26 cellular contexts compared by ENCODE assay signal in genomic region chr4:108696160-108696559, GRCh38. TPM values are rescaled to one million over a fixed set of nuclear protein-coding genes. Genes with fewer than 3 reads are reported as not detected.
A peak's percentile ranks its signal among the peaks of the same experiment; 100 is the strongest.
DNase-seq lines count a peak whose midpoint lies in the region; ATAC-seq, FAIRE-seq and TF ChIP-seq lines count a peak whose summit lies in the region.
"Had no signal": no experiment of that assay in that cellular context is flagged by ENCODE, and none has a peak within 500 bp of the region (broad histone marks: within the 10 kb centered on the region; RNA-seq: fewer than 3 reads in every experiment).

No MANE protein-coding gene starts in this region.

- no peaks in the 10 kb centered on the region for H3K36me3 Mint-ChIP-seq in GM23338 (ENCODE audit: low read depth)
- no peaks in the 10 kb centered on the region for H3K36me3 Mint-ChIP-seq in neural progenitor cell
- H3K36me3 Mint-ChIP-seq: CD8-positive, alpha-beta T cell had no signal

- no peaks in the 10 kb centered on the region for H3K9me1 ChIP-seq in K562 (ENCODE audit: control insufficient read depth, insufficient read depth, low read length)

- no peak overlapping the region for H3K9ac ChIP-seq in Karpas-422 (ENCODE audit: low read length)
- no peak overlapping the region for H3K9ac ChIP-seq in K562 (ENCODE audit: insufficient read depth in 1 of 2, low read depth in 2 of 2, low read length in 2 of 2)
- H3K9ac ChIP-seq in neural progenitor cell: no peak overlapping the region
- H3K9ac ChIP-seq: BLaER1 treated with 17β-estradiol and CSF1 and Interleukin-3, amounts not matched to agents 10 nM and 100 nM had no signal

- H3F3A ChIP-seq in GM23338 (replicated peaks; ENCODE audit: low read depth): no peaks in the 10 kb centered on the region
- H3F3A ChIP-seq in neural progenitor cell (ENCODE audit: low read depth): no peaks in the 10 kb centered on the region

- no peaks in the 10 kb centered on the region for H3K27me3 Mint-ChIP-seq in GM23338 (ENCODE audit: insufficient read depth, low read depth, poor library complexity)
- H3K27me3 Mint-ChIP-seq in neural progenitor cell (ENCODE audit: insufficient read depth, low read depth): no peaks in the 10 kb centered on the region
- H3K27me3 Mint-ChIP-seq: B cell; CD4-positive, alpha-beta T cell had no signal

- peak overlapping the region; percentile 61 for H2AFZ ChIP-seq in GM23338
- H2AFZ ChIP-seq in Karpas-422 (ENCODE audit: low read length): no peak overlapping the region
- peak overlapping the region; percentile 50; the same call in 1 of the 2 replicates for H2AFZ ChIP-seq in K562 (ENCODE audit: low read depth, low read length)
- peak overlapping the region; percentile 3 for H2AFZ ChIP-seq in neural progenitor cell (replicated peaks)

- 31% methylated on average over 3 of the region's 3 CpGs for WGBS in K562 (ENCODE audit: insufficient coverage, low coverage, missing lambda C conversion rate)

- no peak overlapping the region for H3K27ac ChIP-seq in GM23338 (ENCODE audit: low read depth)
- no peak overlapping the region for H3K27ac ChIP-seq in Karpas-422 (ENCODE audit: low read length)
- no peak overlapping the region; the same call in 2 of the 3 replicates for H3K27ac ChIP-seq in K562 (ENCODE audit: extremely low read depth, low read depth, low read length)
- no peak overlapping the region for H3K27ac ChIP-seq in neural progenitor cell
- no peak overlapping the region for H3K27ac ChIP-seq in lower lobe of right lung
- H3K27ac ChIP-seq: 22Rv1; A549; BLaER1 treated with 17β-estradiol and CSF1 and Interleukin-3, amounts not matched to agents 10 nM and 100 nM; C4-2B had no signal

- CTCF ChIA-PET in K562 (lab: Yijun Ruan, JAX; ENCODE audit: low intra/inter-chr PET ratio): no interaction called here

- H3K4me1 ChIP-seq in GM23338 (ENCODE audit: insufficient read depth): 0 out of 2 replicates have a peak, but pooled peaks cover 10% of the 10 kb centered on the region
- no peaks in the 10 kb centered on the region for H3K4me1 ChIP-seq in Karpas-422 (ENCODE audit: low read length)
- H3K4me1 ChIP-seq in K562 (replicated peaks in 1 of 2; ENCODE audit: control insufficient read depth in 2 of 2, insufficient read depth in 2 of 2, low read length in 2 of 2): peaks cover 0 to 20% of the 10 kb centered on the region in 2 experiments; a peak in 3 of 5 replicates
- H3K4me1 ChIP-seq in neural progenitor cell: no peaks in the 10 kb centered on the region
- H3K4me1 ChIP-seq in lower lobe of right lung: no peaks in the 10 kb centered on the region
- H3K4me1 ChIP-seq: A549 had no signal

- BruUV-seq in K562 (replicated peaks; lab: Mats Ljungman, UMichigan): no TSS peak

- H3K79me2 ChIP-seq in GM23338 (replicated peaks; ENCODE audit: insufficient read depth): no peaks in the 10 kb centered on the region
- H3K79me2 ChIP-seq in Karpas-422 (ENCODE audit: low read length): no peaks in the 10 kb centered on the region
- H3K79me2 ChIP-seq in K562 (ENCODE audit: control insufficient read depth, insufficient read depth, low read length): no peaks in the 10 kb centered on the region
- H3K79me2 ChIP-seq in neural progenitor cell (ENCODE audit: low read depth): no peaks in the 10 kb centered on the region

- no peak for TF ChIP-seq RAD21 in K562 (CRISPR knock-in tag; conservative IDR thresholded peaks at IDR 0.05 in 1 of 2, IDR thresholded peaks at IDR 0.05 in 1 of 2)

- H3K4me1 Mint-ChIP-seq in GM23338 (no peaks in the 10 kb centered on the region), neural progenitor cell (no peaks in the 10 kb centered on the region)
- H3K4me1 Mint-ChIP-seq: B cell had no signal

- TF ChIP-seq CTCF in GM23338 (conservative IDR thresholded peaks at IDR 0.05; ENCODE audit: low read depth in 2 of 2) (no peak), K562 (IDR thresholded peaks at IDR 0.05 in 2 of 3, conservative IDR thresholded peaks at IDR 0.05 in 1 of 3; ENCODE audit: insufficient read depth in 2 of 3, low read depth in 1 of 3, low read length in 3 of 3) (no peak), neural progenitor cell (IDR thresholded peaks at IDR 0.05) (no peak), lower lobe of right lung (IDR thresholded peaks at IDR 0.05) (no peak)

- H3K9me2 ChIP-seq in GM23338 (ENCODE audit: insufficient read depth) (0 out of 2 replicates have a peak, but pooled peaks cover 5% of the 10 kb centered on the region), Karpas-422 (replicated peaks; ENCODE audit: insufficient read depth, low read length) (no peaks in the 10 kb centered on the region)

- in situ Hi-C loops in K562 (cut with MboI): no loop called here

- no peak for FAIRE-seq in K562 (lab: Jason Lieb, UNC)
- FAIRE-seq: A549, GM12878, GM12892, GM18507 had no signal

- H4K20me1 ChIP-seq in GM23338 (replicated peaks; ENCODE audit: insufficient read depth) (no peaks in the 10 kb centered on the region), Karpas-422 (ENCODE audit: insufficient read depth, low read depth, low read length) (no peaks in the 10 kb centered on the region), K562 (replicated peaks; ENCODE audit: control insufficient read depth, insufficient read depth, low read length) (no peaks in the 10 kb centered on the region), neural progenitor cell (ENCODE audit: low read depth) (no peaks in the 10 kb centered on the region)
- H4K20me1 ChIP-seq: BLaER1 treated with 17β-estradiol and CSF1 and Interleukin-3, amounts not matched to agents 10 nM and 100 nM had no signal

- H3K27me3 ChIP-seq in GM23338 (ENCODE audit: insufficient read depth): no peaks in the 10 kb centered on the region
- H3K27me3 ChIP-seq in Karpas-422 (ENCODE audit: low read length): no peaks in the 10 kb centered on the region
- no peaks in the 10 kb centered on the region for H3K27me3 ChIP-seq in K562 (ENCODE audit: control insufficient read depth in 2 of 2, insufficient read depth in 2 of 2, low read length in 2 of 2)
- H3K27me3 ChIP-seq in neural progenitor cell: no peaks in the 10 kb centered on the region
- no peaks in the 10 kb centered on the region for H3K27me3 ChIP-seq in lower lobe of right lung (ENCODE audit: low read depth)
- H3K27me3 ChIP-seq: BLaER1 treated with 17β-estradiol and CSF1 and Interleukin-3, amounts not matched to agents 10 nM and 100 nM had no signal

- ATAC-seq in GM23338 (no peak), K562 (peak; percentile 50), HG02678 (IDR thresholded peaks at IDR 0.05; ENCODE audit: unreplicated experiment) (no peak), lower lobe of right lung (no peak)
- ATAC-seq: A549; CD8-positive, alpha-beta T cell; GM12878 had no signal

- H3K4me3 ChIP-seq in GM23338: no peak overlapping the region
- H3K4me3 ChIP-seq in Karpas-422 (ENCODE audit: low read length): no peak overlapping the region
- no peak overlapping the region for H3K4me3 ChIP-seq in K562
- H3K4me3 ChIP-seq in neural progenitor cell: no peak overlapping the region
- H3K4me3 ChIP-seq in lower lobe of right lung: no peak overlapping the region
- H3K4me3 ChIP-seq: A549; BLaER1 treated with 17β-estradiol and CSF1 and Interleukin-3, amounts not matched to agents 10 nM and 100 nM; GM12878 had no signal

- POLR2A ChIA-PET in K562 (lab: Yijun Ruan, JAX): interaction anchor here (0.9 kb wide), 1 partner anchor 10 kb away, joined by 3 read pairs; no protein-coding TSS in a partner anchor

- H3K9me3 Mint-ChIP-seq in GM23338: no peaks in the 10 kb centered on the region
- H3K9me3 Mint-ChIP-seq in neural progenitor cell: no peaks in the 10 kb centered on the region
- H3K9me3 Mint-ChIP-seq: CD4-positive, alpha-beta T cell; CD8-positive, alpha-beta T cell had no signal

- no peak overlapping the region for H3K27ac Mint-ChIP-seq in GM23338
- no peak overlapping the region for H3K27ac Mint-ChIP-seq in neural progenitor cell
- H3K27ac Mint-ChIP-seq: B cell; CD4-positive, alpha-beta T cell; CD8-positive, alpha-beta T cell had no signal

- intact Hi-C loops in K562 (cut with micrococcal nuclease): no loop called here
- intact Hi-C loops in lower lobe of right lung (cut with DNase I): no loop called here

- TF ChIP-seq POLR2A in K562 (conservative IDR thresholded peaks at IDR 0.05): no peak

- peak overlapping the region; percentile 13; the same call in 1 of the 2 replicates for H3K4me2 ChIP-seq in GM23338
- no peak overlapping the region for H3K4me2 ChIP-seq in Karpas-422 (ENCODE audit: low read depth, low read length, poor library complexity, severe bottlenecking)
- H3K4me2 ChIP-seq in K562 (ENCODE audit: insufficient read depth, low read length): peak overlapping the region; percentile 6; the same call in 1 of the 2 replicates
- no peak overlapping the region for H3K4me2 ChIP-seq in neural progenitor cell
- H3K4me2 ChIP-seq: A549; BLaER1 treated with 17β-estradiol and CSF1 and Interleukin-3, amounts not matched to agents 10 nM and 100 nM had no signal

- H3K36me3 ChIP-seq in GM23338 (ENCODE audit: insufficient read depth): no peaks in the 10 kb centered on the region
- no peaks in the 10 kb centered on the region for H3K36me3 ChIP-seq in Karpas-422 (ENCODE audit: insufficient read depth, low read length)
- H3K36me3 ChIP-seq in K562 (ENCODE audit: control insufficient read depth, insufficient read depth, low read length): no peaks in the 10 kb centered on the region
- H3K36me3 ChIP-seq in neural progenitor cell: no peaks in the 10 kb centered on the region
- H3K36me3 ChIP-seq in lower lobe of right lung: no peaks in the 10 kb centered on the region
- H3K36me3 ChIP-seq: BLaER1 treated with 17β-estradiol and CSF1 and Interleukin-3, amounts not matched to agents 10 nM and 100 nM had no signal

- H3K9me3 ChIP-seq in Karpas-422 (ENCODE audit: low read length) (no peaks in the 10 kb centered on the region), K562 (replicated peaks; ENCODE audit: control insufficient read depth, insufficient read depth, low read depth, low read length) (no peaks in the 10 kb centered on the region), neural progenitor cell (ENCODE audit: low read depth) (no peaks in the 10 kb centered on the region), lower lobe of right lung (no peaks in the 10 kb centered on the region)
- H3K9me3 ChIP-seq: A549; BLaER1 treated with 17β-estradiol and CSF1 and Interleukin-3, amounts not matched to agents 10 nM and 100 nM had no signal

- TF ChIP-seq EP300 in K562 (IDR thresholded peaks at IDR 0.05; ENCODE audit: low read length): no peak

- H3K4me3 Mint-ChIP-seq in GM23338 (no peak overlapping the region), neural progenitor cell (no peak overlapping the region)
- H3K4me3 Mint-ChIP-seq: B cell; CD4-positive, alpha-beta T cell; CD8-positive, alpha-beta T cell had no signal

- DNase-seq in GM23338 (ENCODE audit: low spot score) (no peak), Karpas-422 (peak; percentile 2), K562 (ENCODE audit: extremely low read depth in 1 of 4, low spot score in 3 of 4) (no peak), neural progenitor cell (ENCODE audit: low spot score) (no peak), NOMO-1 treated with DMSO at 0.1 percent for 48 hours (lab: John Stamatoyannopoulos, UW; ENCODE audit: unreplicated experiment) (no peak), islet precursor cell (no peak), lower lobe of right lung (no peak)
- DNase-seq: AML-193; CD4-positive, alpha-beta T cell; CD8-positive, alpha-beta T cell; DMS 273 treated with DMSO at 0.1 percent for 48 hours; DMS153; DMS53; DMS79; DND-41; EL; GDM1 had no signal

RNA-seq across cellular contexts. Expression of gene OSTC, which starts 45.8 kb away (rescaled TPM):
- total RNA-seq in GM23338 (2014; rRNA removed; shearing (Covaris generic)): 142 and 207 TPM in 2 replicates
- polyA plus RNA-seq in GM23338 (2016; fragmentation: Nextera tagmentation; extraction: Ambion mirVana): 290 and 311 TPM in 2 replicates
- total RNA-seq in Karpas-422 (2014; rRNA removed; shearing (Covaris generic); ENCODE audit: low replicate concordance): 79.4 and 158 TPM in 2 replicates
- 64.1 and 123 TPM in 2 replicates for total RNA-seq in K562 (2011; cell fraction: chromatin; rRNA removed; ENCODE audit: low replicate concordance)
- 68.4 and 89.2 TPM in 2 replicates for total RNA-seq in K562 (2011; cell fraction: nucleolus; rRNA removed)
- 127 and 150 TPM in 2 replicates for total RNA-seq in K562 (2011; cell fraction: nucleoplasm; rRNA removed)
- total RNA-seq in K562 (2014; rRNA removed): 93.8 and 112 TPM in 2 replicates
- total RNA-seq in K562 (2014; rRNA removed; fragmentation: Illumina TruSeq; extraction: Trizol): 235 and 252 TPM in 2 replicates
- 193 and 210 TPM in 2 replicates for total RNA-seq in K562 (2015; rRNA removed; fragmentation: Illumina TruSeq; extraction: Trizol)
- 143 and 174 TPM in 2 replicates for total RNA-seq in K562 (2021)
- polyA plus RNA-seq in K562 (2011; rRNA removed): 225 and 241 TPM in 2 replicates
- 99.7 and 224 TPM in 2 replicates for polyA plus RNA-seq in K562 (2011; cell fraction: cytosol; rRNA removed)
- 32.2 and 80.8 TPM in 2 replicates for polyA plus RNA-seq in K562 (2011; cell fraction: nucleus; rRNA removed)
- polyA plus RNA-seq in K562 (2012): 219 and 283 TPM in 2 replicates
- 235 and 258 TPM in 2 replicates for polyA plus RNA-seq in K562 (2014; fragmentation: Illumina TruSeq; extraction: Trizol)
- 100 to 1,000 TPM; 851 to 966 TPM for polyA plus RNA-seq in K562 (2014; fragmentation: Nextera tagmentation; extraction: Ambion mirVana)
- polyA plus RNA-seq in K562 (2014; rRNA removed): 177 and 182 TPM in 2 replicates
- polyA minus RNA-seq in K562 (2011; rRNA and poly(A)+ RNA removed): 125 and 140 TPM in 2 replicates
- 50.4 and 56.3 TPM in 2 replicates for polyA minus RNA-seq in K562 (2011; cell fraction: cytosol; rRNA and poly(A)+ RNA removed)
- 24.9 and 58.4 TPM in 2 replicates for polyA minus RNA-seq in K562 (2011; cell fraction: nucleus; rRNA and poly(A)+ RNA removed)
- 213 and 290 TPM in 2 replicates for total RNA-seq in neural progenitor cell (ENCODE audit: low replicate concordance)
- 64.4 TPM for total RNA-seq in lower lobe of right lung

Comparison
In these comparisons a context has a peak if more than half of its experiments do, and no peak if none do; other contexts are left out.
1. H3K4me2 ChIP-seq: peak in GM23338 (single experiment) and K562 (single experiment); none in Karpas-422 (single experiment) and neural progenitor cell (single experiment).